ENCODE assay signal across 22 cellular contexts in the genomic region with DNA sequence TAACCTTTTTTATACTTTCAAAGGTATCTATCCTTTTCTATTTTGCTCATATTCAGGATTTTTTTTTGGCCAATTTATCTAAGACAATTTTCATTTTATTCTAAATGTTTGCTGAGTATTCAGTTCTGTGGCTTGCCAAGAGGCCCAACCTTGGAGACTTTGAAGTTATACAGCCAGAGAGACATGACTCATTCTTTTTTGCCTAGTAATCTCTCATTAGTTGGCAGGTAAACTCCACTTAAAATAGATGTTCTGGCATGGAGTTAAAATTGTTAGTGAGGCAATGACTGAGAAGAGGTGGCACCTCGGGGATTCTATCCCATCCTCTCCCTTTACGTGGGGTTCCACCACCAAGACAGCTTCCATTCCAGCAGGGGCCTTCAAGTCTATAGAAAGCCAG.
DNase-seq lines count a peak whose midpoint lies in the region; ATAC-seq, FAIRE-seq and TF ChIP-seq lines count a peak whose summit lies in the region.
"Had no signal": no experiment of that assay in that cellular context is flagged by ENCODE, and none has a peak within 500 bp of the region (broad histone marks: within the 10 kb centered on the region; RNA-seq: fewer than 3 reads in every experiment).

No MANE protein-coding gene starts in this region.

- intact Hi-C loops in heart right ventricle (cut with DNase I) (loop anchor here in 1 of 10 donors (10.0 kb wide), 1 partner anchor 142 kb away; no protein-coding TSS in a partner anchor), Right ventricle myocardium inferior (cut with DNase I) (loop anchor here (2.0 kb wide), 1 partner anchor 230 kb away; no protein-coding TSS in a partner anchor)

- no peaks in the 10 kb centered on the region for H3K9me2 ChIP-seq in hepatocyte (replicated peaks; ENCODE audit: insufficient read depth)

- TF ChIP-seq CTCF in heart right ventricle (IDR thresholded peaks at IDR 0.05) (no peak), astrocyte of the cerebellum (IDR thresholded peaks at IDR 0.05; ENCODE audit: low read depth, low read length, missing control alignments) (no peak), hepatocyte (IDR thresholded peaks at IDR 0.05; ENCODE audit: poor library complexity) (no peak), BE2C (IDR thresholded peaks at IDR 0.05; ENCODE audit: low read depth, low read length) (no peak)

- no peak for FAIRE-seq in frontal cortex (lab: Jason Lieb, UNC)
- FAIRE-seq: GM18507, GM19239 had no signal

- no peaks in the 10 kb centered on the region for H4K20me1 ChIP-seq in hepatocyte (ENCODE audit: insufficient read depth, poor library complexity, severe bottlenecking)

- H3K4me2 ChIP-seq in hepatocyte = no peak overlapping the region

- no peak overlapping the region for H2AFZ ChIP-seq in hepatocyte

- no peak for DNase-seq in heart right ventricle
- DNase-seq in Right ventricle myocardium inferior (ENCODE audit: missing footprints) = no peak
- peak; percentile 59 for DNase-seq in astrocyte of the cerebellum (ENCODE audit: low read depth)
- peak; percentile 23 for DNase-seq in hepatocyte (ENCODE audit: low spot score)
- no peak for DNase-seq in frontal cortex (ENCODE audit: low spot score in 2 of 2)
- DNase-seq in stimulated activated CD4-positive, alpha-beta T cell treated with anti-CD3 and anti-CD28 coated beads, Interleukin-2, amount 100 ng/mL, for 24 hours = no peak
- no peak for DNase-seq in BE2C
- DNase-seq: activated CD4-positive, alpha-beta T cell treated with anti-CD3 and anti-CD28 coated beads, Interleukin-2, amount 50 U/mL, for 4 hours; activated T-cell treated with anti-CD3 and anti-CD28 coated beads for 4 hours; CD4-positive, alpha-beta memory T cell; DMS79 treated with DMSO at 0.1 percent for 48 hours; KG1; naive thymus-derived CD4-positive, alpha-beta T cell; NCI-H1417 treated with DMSO at 0.1 percent for 48 hours; NCI-H2171 treated with DMSO at 0.1 percent for 48 hours; NCI-H748 treated with DMSO at 0.1 percent for 48 hours; stimulated activated naive CD4-positive, alpha-beta T cell treated with Interleukin-2 at 50 U/mL for 16 hours; trophoblast cell had no signal

- peak in 5 of 8 donors; percentile 35 to 80 (median 69) for ATAC-seq in heart right ventricle
- ATAC-seq in Right ventricle myocardium inferior = no peak
- no peak for ATAC-seq in HG02678 (IDR thresholded peaks at IDR 0.05; ENCODE audit: unreplicated experiment)
- ATAC-seq: naive thymus-derived CD4-positive, alpha-beta T cell had no signal

- H3K9me3 ChIP-seq in heart right ventricle = peaks cover 0 to 5% (median 0%) of the 10 kb centered on the region in 11 donors
- H3K9me3 ChIP-seq in hepatocyte (ENCODE audit: low read depth) = no peaks in the 10 kb centered on the region
- 0 out of 2 replicates have a peak, but pooled peaks cover 2% of the 10 kb centered on the region for H3K9me3 ChIP-seq in BE2C
- H3K9me3 ChIP-seq: HAP-1 had no signal

- peaks cover 0 to 18% (median 0%) of the 10 kb centered on the region in 9 donors for H3K4me1 ChIP-seq in heart right ventricle
- H3K4me1 ChIP-seq in hepatocyte (ENCODE audit: insufficient read depth) = peaks cover 5% of the 10 kb centered on the region
- no peaks in the 10 kb centered on the region for H3K4me1 ChIP-seq in BE2C
- H3K4me1 ChIP-seq: HAP-1 had no signal

- H3K4me3 ChIP-seq in heart right ventricle (no peak overlapping the region), astrocyte of the cerebellum (ENCODE audit: low read depth, low read length) (no peak overlapping the region), hepatocyte (no peak overlapping the region), BE2C (ENCODE audit: low read depth, low read length) (no peak overlapping the region)
- H3K4me3 ChIP-seq: HAP-1 had no signal

- H3K27ac ChIP-seq in heart right ventricle = no peak overlapping the region
- no peak overlapping the region for H3K27ac ChIP-seq in hepatocyte

- H3K36me3 ChIP-seq in heart right ventricle = no peaks in the 10 kb centered on the region
- H3K36me3 ChIP-seq in hepatocyte (replicated peaks; ENCODE audit: insufficient read depth, low read depth) = no peaks in the 10 kb centered on the region
- H3K36me3 ChIP-seq in BE2C = no peaks in the 10 kb centered on the region
- H3K36me3 ChIP-seq: HAP-1 had no signal

- no peaks in the 10 kb centered on the region for H3K79me2 ChIP-seq in hepatocyte

- WGBS in heart right ventricle, 2 donors = 72 to 87% methylated on average over 2 of the region's 2 CpGs
- WGBS in hepatocyte (ENCODE audit: low lambda C conversion rate, missing lambda C conversion rate) = 83% methylated on average over 2 of the region's 2 CpGs

- in situ Hi-C loops in astrocyte of the cerebellum (cut with HindIII; ENCODE audit: low sequenced_read_pairs) = no loop called here

- no peaks in the 10 kb centered on the region for H3K27me3 ChIP-seq in heart right ventricle
- no peaks in the 10 kb centered on the region for H3K27me3 ChIP-seq in hepatocyte
- H3K27me3 ChIP-seq in BE2C = no peaks in the 10 kb centered on the region

Comparison
In these comparisons a context has a peak if more than half of its experiments do, and no peak if none do; other contexts are left out.
1. ATAC-seq: peak in heart right ventricle (5 of 8); none in Right ventricle myocardium inferior (single experiment) and HG02678 (single experiment).
2. DNase-seq: peak in astrocyte of the cerebellum (single experiment) and hepatocyte (single experiment); none in heart right ventricle (0 of 2), Right ventricle myocardium inferior (single experiment), frontal cortex (0 of 2), stimulated activated CD4-positive, alpha-beta T cell treated with anti-CD3 and anti-CD28 coated beads, Interleukin-2, amount 100 ng/mL, for 24 hours (0 of 2) and BE2C (single experiment).